Comparison of ENCODE assay signal across 1 cellular context in the genomic region with DNA sequence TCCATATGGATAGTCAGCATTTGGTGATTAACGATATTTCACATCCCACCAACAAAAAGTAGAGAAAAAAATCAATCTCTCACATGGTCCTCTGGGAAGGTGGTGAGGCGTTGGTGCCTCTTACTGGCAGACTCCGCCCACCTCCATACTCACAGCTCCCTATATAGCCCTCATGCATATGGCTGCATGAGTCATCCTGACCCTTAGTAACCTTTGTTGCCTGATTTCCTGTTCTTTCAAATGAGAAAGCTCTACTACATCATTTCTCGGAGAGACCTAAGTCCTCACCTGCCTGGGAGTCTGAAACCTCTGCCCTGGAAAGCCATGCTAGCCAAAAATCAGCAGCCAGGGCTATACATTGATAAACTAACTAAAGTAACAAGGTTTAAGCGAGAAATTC.
TF ChIP-seq lines count a peak whose summit lies in the region.

No MANE protein-coding gene starts in this region.

TF ChIP-seq in HepG2, 621 proteins besides CTCF, POLR2A, EP300 and RAD21 (continued from another document):
- TF ChIP-seq, protein P1, sequence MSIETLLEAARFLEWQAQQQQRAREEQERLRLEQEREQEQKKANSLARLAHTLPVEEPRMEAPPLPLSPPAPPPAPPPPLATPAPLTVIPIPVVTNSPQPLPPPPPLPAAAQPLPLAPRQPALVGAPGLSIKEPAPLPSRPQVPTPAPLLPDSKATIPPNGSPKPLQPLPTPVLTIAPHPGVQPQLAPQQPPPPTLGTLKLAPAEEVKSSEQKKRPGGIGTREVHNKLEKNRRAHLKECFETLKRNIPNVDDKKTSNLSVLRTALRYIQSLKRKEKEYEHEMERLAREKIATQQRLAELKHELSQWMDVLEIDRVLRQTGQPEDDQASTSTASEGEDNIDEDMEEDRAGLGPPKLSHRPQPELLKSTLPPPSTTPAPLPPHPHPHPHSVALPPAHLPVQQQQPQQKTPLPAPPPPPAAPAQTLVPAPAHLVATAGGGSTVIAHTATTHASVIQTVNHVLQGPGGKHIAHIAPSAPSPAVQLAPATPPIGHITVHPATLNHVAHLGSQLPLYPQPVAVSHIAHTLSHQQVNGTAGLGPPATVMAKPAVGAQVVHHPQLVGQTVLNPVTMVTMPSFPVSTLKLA (IDR thresholded peaks at IDR 0.05): no peak
- no peak for TF ChIP-seq ZNF30 (CRISPR knock-in tag; IDR thresholded peaks at IDR 0.05)
- 0 out of 2 replicates have a peak, but pooled peaks have one; percentile 36 for TF ChIP-seq PPARG (CRISPR knock-in tag; conservative IDR thresholded peaks at IDR 0.05)
- peak; percentile 47; the same call in 1 of the 2 replicates for TF ChIP-seq SRF (IDR thresholded peaks at IDR 0.05; ENCODE audit: low read depth, low read length)
- TF ChIP-seq ELF3 (CRISPR knock-in tag; IDR thresholded peaks at IDR 0.05): peak; percentile 61; the same call in 1 of the 2 replicates
- TF ChIP-seq, protein P2, sequence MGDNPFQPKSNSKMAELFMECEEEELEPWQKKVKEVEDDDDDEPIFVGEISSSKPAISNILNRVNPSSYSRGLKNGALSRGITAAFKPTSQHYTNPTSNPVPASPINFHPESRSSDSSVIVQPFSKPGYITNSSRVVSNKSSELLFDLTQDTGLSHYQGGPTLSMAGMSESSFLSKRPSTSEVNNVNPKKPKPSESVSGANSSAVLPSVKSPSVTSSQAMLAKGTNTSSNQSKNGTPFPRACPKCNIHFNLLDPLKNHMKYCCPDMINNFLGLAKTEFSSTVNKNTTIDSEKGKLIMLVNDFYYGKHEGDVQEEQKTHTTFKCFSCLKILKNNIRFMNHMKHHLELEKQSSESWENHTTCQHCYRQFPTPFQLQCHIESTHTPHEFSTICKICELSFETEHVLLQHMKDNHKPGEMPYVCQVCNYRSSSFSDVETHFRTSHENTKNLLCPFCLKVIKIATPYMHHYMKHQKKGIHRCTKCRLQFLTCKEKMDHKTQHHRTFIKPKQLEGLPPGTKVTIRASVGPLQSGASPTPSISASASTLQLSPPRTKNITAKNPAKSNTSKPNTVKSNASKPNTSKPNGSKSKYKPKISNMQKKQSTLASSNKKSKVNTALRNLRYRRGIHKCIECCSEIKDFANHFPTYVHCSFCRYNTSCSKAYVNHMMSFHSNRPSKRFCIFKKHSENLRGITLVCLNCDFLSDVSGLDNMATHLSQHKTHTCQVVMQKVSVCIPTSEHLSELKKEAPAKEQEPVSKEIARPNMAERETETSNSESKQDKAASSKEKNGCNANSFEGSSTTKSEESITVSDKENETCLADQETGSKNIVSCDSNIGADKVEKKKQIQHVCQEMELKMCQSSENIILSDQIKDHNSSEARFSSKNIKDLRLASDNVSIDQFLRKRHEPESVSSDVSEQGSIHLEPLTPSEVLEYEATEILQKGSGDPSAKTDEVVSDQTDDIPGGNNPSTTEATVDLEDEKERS (CRISPR knock-in tag; IDR thresholded peaks at IDR 0.05): no peak
- peak; percentile 40; the same call in 1 of the 2 replicates for TF ChIP-seq HMG20A (CRISPR knock-in tag; IDR thresholded peaks at IDR 0.05; ENCODE audit: borderline replicate concordance)
- peak; percentile 64; the same call in 1 of the 2 replicates for TF ChIP-seq ZNF644 (CRISPR knock-in tag; IDR thresholded peaks at IDR 0.05; ENCODE audit: low read depth)
- peak; percentile 54 for TF ChIP-seq SAP130 (CRISPR knock-in tag; IDR thresholded peaks at IDR 0.05; ENCODE audit: low read depth)
- TF ChIP-seq, protein P3, sequence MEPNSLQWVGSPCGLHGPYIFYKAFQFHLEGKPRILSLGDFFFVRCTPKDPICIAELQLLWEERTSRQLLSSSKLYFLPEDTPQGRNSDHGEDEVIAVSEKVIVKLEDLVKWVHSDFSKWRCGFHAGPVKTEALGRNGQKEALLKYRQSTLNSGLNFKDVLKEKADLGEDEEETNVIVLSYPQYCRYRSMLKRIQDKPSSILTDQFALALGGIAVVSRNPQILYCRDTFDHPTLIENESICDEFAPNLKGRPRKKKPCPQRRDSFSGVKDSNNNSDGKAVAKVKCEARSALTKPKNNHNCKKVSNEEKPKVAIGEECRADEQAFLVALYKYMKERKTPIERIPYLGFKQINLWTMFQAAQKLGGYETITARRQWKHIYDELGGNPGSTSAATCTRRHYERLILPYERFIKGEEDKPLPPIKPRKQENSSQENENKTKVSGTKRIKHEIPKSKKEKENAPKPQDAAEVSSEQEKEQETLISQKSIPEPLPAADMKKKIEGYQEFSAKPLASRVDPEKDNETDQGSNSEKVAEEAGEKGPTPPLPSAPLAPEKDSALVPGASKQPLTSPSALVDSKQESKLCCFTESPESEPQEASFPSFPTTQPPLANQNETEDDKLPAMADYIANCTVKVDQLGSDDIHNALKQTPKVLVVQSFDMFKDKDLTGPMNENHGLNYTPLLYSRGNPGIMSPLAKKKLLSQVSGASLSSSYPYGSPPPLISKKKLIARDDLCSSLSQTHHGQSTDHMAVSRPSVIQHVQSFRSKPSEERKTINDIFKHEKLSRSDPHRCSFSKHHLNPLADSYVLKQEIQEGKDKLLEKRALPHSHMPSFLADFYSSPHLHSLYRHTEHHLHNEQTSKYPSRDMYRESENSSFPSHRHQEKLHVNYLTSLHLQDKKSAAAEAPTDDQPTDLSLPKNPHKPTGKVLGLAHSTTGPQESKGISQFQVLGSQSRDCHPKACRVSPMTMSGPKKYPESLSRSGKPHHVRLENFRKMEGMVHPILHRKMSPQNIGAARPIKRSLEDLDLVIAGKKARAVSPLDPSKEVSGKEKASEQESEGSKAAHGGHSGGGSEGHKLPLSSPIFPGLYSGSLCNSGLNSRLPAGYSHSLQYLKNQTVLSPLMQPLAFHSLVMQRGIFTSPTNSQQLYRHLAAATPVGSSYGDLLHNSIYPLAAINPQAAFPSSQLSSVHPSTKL (CRISPR knock-in tag; IDR thresholded peaks at IDR 0.05): peak; percentile 64; the same call in 1 of the 2 replicates
- TF ChIP-seq, protein P4, sequence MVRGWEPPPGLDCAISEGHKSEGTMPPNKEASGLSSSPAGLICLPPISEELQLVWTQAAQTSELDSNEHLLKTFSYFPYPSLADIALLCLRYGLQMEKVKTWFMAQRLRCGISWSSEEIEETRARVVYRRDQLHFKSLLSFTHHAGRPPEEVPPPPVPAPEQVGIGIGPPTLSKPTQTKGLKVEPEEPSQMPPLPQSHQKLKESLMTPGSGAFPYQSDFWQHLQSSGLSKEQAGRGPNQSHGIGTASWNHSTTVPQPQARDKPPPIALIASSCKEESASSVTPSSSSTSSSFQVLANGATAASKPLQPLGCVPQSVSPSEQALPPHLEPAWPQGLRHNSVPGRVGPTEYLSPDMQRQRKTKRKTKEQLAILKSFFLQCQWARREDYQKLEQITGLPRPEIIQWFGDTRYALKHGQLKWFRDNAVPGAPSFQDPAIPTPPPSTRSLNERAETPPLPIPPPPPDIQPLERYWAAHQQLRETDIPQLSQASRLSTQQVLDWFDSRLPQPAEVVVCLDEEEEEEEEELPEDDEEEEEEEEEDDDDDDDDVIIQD (CRISPR knock-in tag; IDR thresholded peaks at IDR 0.05; ENCODE audit: low read depth): peak; percentile 64; the same call in 1 of the 2 replicates
- TF ChIP-seq RXRB (CRISPR knock-in tag; IDR thresholded peaks at IDR 0.05; ENCODE audit: borderline replicate concordance): peak; percentile 84
- no peak for TF ChIP-seq ZNF501 (CRISPR knock-in tag; IDR thresholded peaks at IDR 0.05)
- TF ChIP-seq NCOA2 (CRISPR knock-in tag; IDR thresholded peaks at IDR 0.05): 0 out of 2 replicates have a peak, but pooled peaks have one; percentile 18
- TF ChIP-seq, protein P5, sequence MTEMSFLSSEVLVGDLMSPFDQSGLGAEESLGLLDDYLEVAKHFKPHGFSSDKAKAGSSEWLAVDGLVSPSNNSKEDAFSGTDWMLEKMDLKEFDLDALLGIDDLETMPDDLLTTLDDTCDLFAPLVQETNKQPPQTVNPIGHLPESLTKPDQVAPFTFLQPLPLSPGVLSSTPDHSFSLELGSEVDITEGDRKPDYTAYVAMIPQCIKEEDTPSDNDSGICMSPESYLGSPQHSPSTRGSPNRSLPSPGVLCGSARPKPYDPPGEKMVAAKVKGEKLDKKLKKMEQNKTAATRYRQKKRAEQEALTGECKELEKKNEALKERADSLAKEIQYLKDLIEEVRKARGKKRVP (CRISPR knock-in tag; IDR thresholded peaks at IDR 0.05): peak in 1 of 2 experiments; percentile 45; a peak in 1 of 4 replicates
- peak; percentile 90 for TF ChIP-seq ZBTB20 (CRISPR knock-in tag; IDR thresholded peaks at IDR 0.05; ENCODE audit: borderline replicate concordance, low read depth)
TF ChIP-seq in HepG2: peak in this region for 28.
